In the genomic region with DNA sequence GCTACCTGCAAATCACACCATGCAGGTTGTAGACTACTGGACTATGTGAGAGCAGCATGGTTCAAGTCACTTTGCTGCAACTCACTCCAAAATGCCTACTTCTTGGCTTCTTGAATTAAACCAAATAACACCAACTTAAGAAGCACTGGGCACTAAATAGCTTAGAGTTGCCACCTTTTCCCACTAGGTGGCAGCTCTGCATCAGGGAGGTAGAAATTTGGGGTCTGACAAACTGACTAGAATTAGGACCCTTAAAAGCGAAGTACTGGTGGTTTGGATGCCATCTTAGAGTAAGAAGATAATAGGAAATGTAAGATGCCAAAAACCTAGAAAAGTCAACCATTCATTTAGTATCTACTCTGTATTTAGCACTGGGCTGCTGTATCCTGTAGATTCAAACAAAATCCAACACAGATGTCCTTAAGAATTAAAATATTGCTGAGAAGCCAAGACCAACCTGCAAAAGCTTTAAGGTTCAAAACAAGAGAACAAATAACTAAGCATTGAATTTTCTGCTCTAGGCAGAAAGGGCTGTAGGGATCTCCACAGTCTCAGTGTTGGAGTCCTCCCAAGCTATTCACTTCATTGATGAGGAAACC, we compare ENCODE assay signal across 8 cellular contexts.
DNase-seq lines count a peak whose midpoint lies in the region; ATAC-seq, FAIRE-seq and TF ChIP-seq lines count a peak whose summit lies in the region.

No MANE protein-coding gene starts in this region.

- FAIRE-seq in HTR-8/SVneo (lab: Jason Lieb, UNC): no peak

- H4K20me1 ChIP-seq in mammary epithelial cell (ENCODE audit: insufficient read depth, low read length): no peaks in the 10 kb centered on the region

- no peak overlapping the region for H3K9ac ChIP-seq in mammary epithelial cell (ENCODE audit: insufficient read depth, low read length)

- BruUV-seq in mammary epithelial cell (replicated peaks; lab: Mats Ljungman, UMichigan): no TSS peak

- H3K36me3 ChIP-seq in mammary epithelial cell (ENCODE audit: insufficient read depth, low read length): no peaks in the 10 kb centered on the region

- no peak for ATAC-seq in HG03175 (IDR thresholded peaks at IDR 0.05; ENCODE audit: unreplicated experiment)
- ATAC-seq in activated CD4-positive, CD25-positive, alpha-beta regulatory T cell treated with anti-CD3 and anti-CD28 coated beads, Interleukin-2, amount 50 U/mL, for 24 hours: no peak

- H2AFZ ChIP-seq in mammary epithelial cell (ENCODE audit: low read depth, low read length): no peak overlapping the region

- in situ Hi-C loops in mammary epithelial cell (cut with MboI; ENCODE audit: low sequenced_read_pairs in 2 of 2): loop anchor here (5.0 to 25.0 kb wide), 3 partner anchors 63 to 191 kb away; a partner anchor contains a TSS

- 8% methylated on average over 1 of the region's 1 CpG for WGBS in mammary epithelial cell (ENCODE audit: low coverage, missing lambda C conversion rate)

- H3K4me2 ChIP-seq in mammary epithelial cell (ENCODE audit: insufficient read depth, low read depth, low read length): no peak overlapping the region

- no peaks in the 10 kb centered on the region for H3K4me1 ChIP-seq in mammary epithelial cell (ENCODE audit: insufficient read depth, low read length)

- no peak overlapping the region for H3K4me3 ChIP-seq in mammary epithelial cell (replicated peaks in 1 of 3; ENCODE audit: insufficient read depth in 1 of 3, low read depth in 2 of 3, low read length in 3 of 3)

- DNase-seq in EH (ENCODE audit: low read depth) (peak; percentile 57), HTR-8/SVneo (ENCODE audit: insufficient read length, low spot score) (peak; percentile 37), mammary epithelial cell (peak; percentile 23), myocyte (ENCODE audit: low read depth) (peak; percentile 68), foreskin melanocyte (no peak)
- DNase-seq in central memory CD4-positive, alpha-beta T cell: no peak

- dilution Hi-C loops in mammary epithelial cell (cut with HindIII; ENCODE audit: low sequenced_read_pairs): loop anchor here (5.0 kb wide), 1 partner anchor 191 kb away; no protein-coding TSS in a partner anchor

- intact Hi-C loops in mammary epithelial cell (cut with micrococcal nuclease): loop anchor here (1.0 kb wide), 4 partner anchors 66 to 192 kb away; a partner anchor contains a TSS

- H3K27me3 ChIP-seq in mammary epithelial cell (ENCODE audit: insufficient read depth, low read length): no peaks in the 10 kb centered on the region

- no peak overlapping the region for H3K27ac ChIP-seq in mammary epithelial cell (ENCODE audit: insufficient read depth, low read depth, low read length)

- H3K79me2 ChIP-seq in mammary epithelial cell (ENCODE audit: insufficient read depth, low read length): peaks cover 3% of the 10 kb centered on the region

- peak; percentile 73 to 90 for TF ChIP-seq CTCF in mammary epithelial cell (conservative IDR thresholded peaks at IDR 0.05 in 1 of 2, IDR thresholded peaks at IDR 0.05 in 1 of 2; ENCODE audit: extremely low read depth in 1 of 2, insufficient read depth in 1 of 2, low read depth in 1 of 2, low read length in 2 of 2)

- CTCF ChIA-PET in mammary epithelial cell (lab: Charles Lee; ENCODE audit: low non-redundant PET): interaction anchor here (0.5 to 1.4 kb wide), 9 partner anchors 20 to 233 kb away, joined by 3 to 25 read pairs (median 4); a partner anchor contains a TSS

- H3K9me3 ChIP-seq in mammary epithelial cell (replicated peaks; ENCODE audit: insufficient read depth, low read length): no peaks in the 10 kb centered on the region

Comparison
In these comparisons a context has a peak if more than half of its experiments do, and no peak if none do; other contexts are left out.
1. DNase-seq: peak in EH (single experiment), HTR-8/SVneo (single experiment), mammary epithelial cell (single experiment) and myocyte (single experiment); none in central memory CD4-positive, alpha-beta T cell (single experiment) and foreskin melanocyte (single experiment).